In genomic region chr2:137223722-137224121, GRCh38 we compare ENCODE assay signal across 22 cellular contexts.
"Had no signal": no experiment of that assay in that cellular context is flagged by ENCODE, and none has a peak within 500 bp of the region (broad histone marks: within the 10 kb centered on the region; RNA-seq: fewer than 3 reads in every experiment).

No MANE protein-coding gene starts in this region.

- H3K9me3 ChIP-seq: thyroid gland, upper lobe of right lung had no signal

- H3K36me3 Mint-ChIP-seq: activated naive CD8-positive, alpha-beta T cell treated with anti-CD3 and anti-CD28 coated beads for 36 hours; natural killer cell treated with Interleukin-12 subunit alpha and Interleukin-12 subunit beta and Interleukin-15 and Interleukin-18, amount 100 ng/mL, for 72 hours had no signal

- H3K79me2 ChIP-seq: parathyroid adenoma had no signal

- H3K27ac Mint-ChIP-seq: activated naive CD8-positive, alpha-beta T cell treated with anti-CD3 and anti-CD28 coated beads for 36 hours; activated T-cell treated with anti-CD3 and anti-CD28 coated beads, Interleukin-2, amount 50 U/mL, for 24 hours; activated T-helper 2 cell treated with anti-CD3 and anti-CD28 coated beads, Interferon-gamma antibody, Interleukin-2, Interleukin-4, amounts not matched to agents 10 μg/mL and 5 μg/mL and 100 μg/mL, durations not matched to agents 14 hours and 24 hours and 36 hours; natural killer cell treated with Interleukin-12 subunit alpha and Interleukin-12 subunit beta and Interleukin-15 and Interleukin-18, amount 100 ng/mL, for 72 hours had no signal

- H3K27me3 ChIP-seq: thyroid gland, upper lobe of right lung had no signal

- H3K4me3 Mint-ChIP-seq: activated naive CD8-positive, alpha-beta T cell treated with anti-CD3 and anti-CD28 coated beads for 36 hours; activated T-cell treated with anti-CD3 and anti-CD28 coated beads, Interleukin-2, amount 50 U/mL, for 24 hours; central memory CD8-positive, alpha-beta T cell; natural killer cell treated with Interleukin-12 subunit alpha and Interleukin-12 subunit beta and Interleukin-15 and Interleukin-18, amount 100 ng/mL, for 72 hours had no signal

- H3K9ac ChIP-seq: parathyroid adenoma had no signal

- DNase-seq: activated CD8-positive, alpha-beta memory T cell treated with anti-CD3 and anti-CD28 coated beads for 24 hours; activated CD8-positive, alpha-beta memory T cell treated with anti-CD3 and anti-CD28 coated beads, Interleukin-2, amount 50 U/mL, for 4 hours; activated naive CD4-positive, alpha-beta T cell treated with Interleukin-2 at 50 U/mL for 16 hours; activated naive CD8-positive, alpha-beta T cell treated with anti-CD3 and anti-CD28 coated beads for 36 hours; activated T-cell treated with anti-CD3 and anti-CD28 coated beads, Interleukin-2, amount 50 U/mL, for 24 hours; effector memory CD4-positive, alpha-beta T cell; glutamatergic neuron; hippocampal formation; left ventricle myocardium superior; right cardiac atrium; stimulated activated CD4-positive, alpha-beta T cell treated with anti-CD3 and anti-CD28 coated beads, Interleukin-12 subunit alpha, Interleukin-12 subunit beta, amount 100 ng/mL, for 4 hours; stimulated activated CD4-positive, alpha-beta T cell treated with anti-CD3 and anti-CD28 coated beads, Interleukin-4, amount 100 ng/mL, for 4 hours; stimulated activated naive CD8-positive, alpha-beta T cell treated with anti-CD3 and anti-CD28 coated beads, Interleukin-15, Interleukin-2, amounts not matched to agents 100 U/mL and 50 U/mL, for 24 hours; substantia nigra; T-helper 2 cell; thyroid gland; upper lobe of right lung had no signal

- H3K4me3 ChIP-seq: thyroid gland, upper lobe of right lung had no signal

- H3K4me1 Mint-ChIP-seq: central memory CD8-positive, alpha-beta T cell had no signal

- H3K27me3 Mint-ChIP-seq: activated naive CD8-positive, alpha-beta T cell treated with anti-CD3 and anti-CD28 coated beads for 36 hours; activated T-cell treated with anti-CD3 and anti-CD28 coated beads, Interleukin-2, amount 50 U/mL, for 24 hours; central memory CD8-positive, alpha-beta T cell; natural killer cell treated with Interleukin-12 subunit alpha and Interleukin-12 subunit beta and Interleukin-15 and Interleukin-18, amount 100 ng/mL, for 72 hours had no signal

- H3K27ac ChIP-seq: parathyroid adenoma, thyroid gland, upper lobe of right lung had no signal

- H3K36me3 ChIP-seq: thyroid gland, upper lobe of right lung had no signal

- ATAC-seq: esophagus mucosa; left ventricle myocardium superior; natural killer cell treated with Interleukin-12 subunit alpha and Interleukin-12 subunit beta and Interleukin-15 and Interleukin-18, amount 100 ng/mL, for 72 hours; right cardiac atrium; stimulated activated naive CD8-positive, alpha-beta T cell treated with anti-CD3 and anti-CD28 coated beads, Interleukin-15, Interleukin-2, amounts not matched to agents 100 U/mL and 50 U/mL, for 24 hours; upper lobe of right lung had no signal

- H3K9me3 Mint-ChIP-seq: activated T-cell treated with anti-CD3 and anti-CD28 coated beads, Interleukin-2, amount 50 U/mL, for 24 hours; activated T-helper 2 cell treated with anti-CD3 and anti-CD28 coated beads, Interferon-gamma antibody, Interleukin-2, Interleukin-4, amounts not matched to agents 10 μg/mL and 5 μg/mL and 100 μg/mL, durations not matched to agents 14 hours and 24 hours and 36 hours had no signal

- H2AFZ ChIP-seq: parathyroid adenoma had no signal

- H3K4me1 ChIP-seq: parathyroid adenoma, thyroid gland, upper lobe of right lung had no signal
